24 cellular contexts compared by ENCODE assay signal in the genomic region with DNA sequence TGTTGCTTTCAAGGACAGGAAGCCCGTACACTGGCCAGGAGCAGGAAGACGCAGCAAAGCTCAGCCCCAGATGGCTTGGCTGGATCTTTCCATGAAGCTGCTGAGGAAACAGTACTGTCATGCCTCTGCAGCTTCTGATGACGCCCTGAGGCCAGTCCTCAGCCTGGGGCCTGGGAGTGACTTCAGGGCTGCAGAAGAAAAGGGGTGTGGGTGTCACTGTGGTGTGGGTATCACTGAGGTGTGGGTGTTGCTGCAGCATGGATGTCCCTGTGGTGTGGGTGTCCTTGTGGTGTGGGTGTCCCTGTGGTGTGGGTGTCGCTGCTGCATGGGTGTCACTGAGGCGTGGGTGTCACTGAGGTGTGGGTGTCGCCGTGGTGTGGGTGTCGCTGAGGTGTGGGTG. TPM values are rescaled to one million over a fixed set of nuclear protein-coding genes. Genes with fewer than 3 reads are reported as not detected.
DNase-seq lines count a peak whose midpoint lies in the region; ATAC-seq and TF ChIP-seq lines count a peak whose summit lies in the region.
"Had no signal": no experiment of that assay in that cellular context is flagged by ENCODE, and none has a peak within 500 bp of the region (broad histone marks: within the 10 kb centered on the region; RNA-seq: fewer than 3 reads in every experiment).

No MANE protein-coding gene starts in this region.

- ATAC-seq in IMR-90 (ENCODE audit: low read depth) = no peak
- peak; percentile 62 for ATAC-seq in central memory CD8-positive, alpha-beta T cell (replicated peaks; ENCODE audit: extremely low read depth, poor library complexity, severe bottlenecking)
- ATAC-seq: activated CD8-positive, alpha-beta memory T cell treated with anti-CD3 and anti-CD28 coated beads, Interleukin-2, amount 10 ng/mL, durations not matched to agents 7 days and 5 days; left cardiac atrium; PC-3; psoas muscle had no signal

- peak overlapping the region; percentile 77 for H2AK9ac ChIP-seq in IMR-90 (replicated peaks; ENCODE audit: low read depth, low read length, poor library complexity)

- POLR2A ChIA-PET in IMR-90 (lab: Charles Lee; ENCODE audit: unreplicated experiment) = no interaction called here

- TF ChIP-seq CTCF in IMR-90 (conservative IDR thresholded peaks at IDR 0.05; ENCODE audit: low read depth, low read length) (no peak), neural progenitor cell (IDR thresholded peaks at IDR 0.05) (no peak), stomach (IDR thresholded peaks at IDR 0.05) (no peak)

- no peak overlapping the region for H3K4me3 ChIP-seq in IMR-90 (ENCODE audit: insufficient read depth, low read depth, low read length)
- no peak overlapping the region for H3K4me3 ChIP-seq in neural progenitor cell
- H3K4me3 ChIP-seq in stomach = no peak overlapping the region
- H3K4me3 ChIP-seq: psoas muscle, SJCRH30, skin epidermis had no signal

- no peak overlapping the region for H3K14ac ChIP-seq in IMR-90 (replicated peaks; ENCODE audit: low read depth, low read length)

- dilution Hi-C loops in IMR-90 (cut with HindIII; ENCODE audit: low sequenced_read_pairs, unreplicated experiment) = no loop called here

- H3K4me1 Mint-ChIP-seq in central memory CD8-positive, alpha-beta T cell = peaks cover 19% of the 10 kb centered on the region
- peaks cover 44% of the 10 kb centered on the region for H3K4me1 Mint-ChIP-seq in neural progenitor cell
- H3K4me1 Mint-ChIP-seq: activated CD8-positive, alpha-beta memory T cell treated with anti-CD3 and anti-CD28 coated beads, Interleukin-2, amount 10 ng/mL, durations not matched to agents 7 days and 5 days; activated naive CD8-positive, alpha-beta T cell treated with anti-CD3 and anti-CD28 coated beads, Interleukin-2, amount 10 ng/mL, durations not matched to agents 7 days and 5 days had no signal

- peaks cover 7% of the 10 kb centered on the region for H3K4me1 ChIP-seq in IMR-90 (ENCODE audit: control insufficient read depth, insufficient read depth, low read length)
- peaks cover 18% of the 10 kb centered on the region for H3K4me1 ChIP-seq in neural progenitor cell
- peaks cover 9 to 15% (median 11%) of the 10 kb centered on the region in 4 donors for H3K4me1 ChIP-seq in stomach

- no peak for TF ChIP-seq EP300 in stomach (IDR thresholded peaks at IDR 0.05)

- no peak for TF ChIP-seq RAD21 in IMR-90 (IDR thresholded peaks at IDR 0.05; ENCODE audit: low read length)

- H3K18ac ChIP-seq in IMR-90 (ENCODE audit: low read depth, low read length) = no peak overlapping the region

- peaks cover 9% of the 10 kb centered on the region for H3F3A ChIP-seq in neural progenitor cell (ENCODE audit: low read depth)

- peaks cover 6% of the 10 kb centered on the region for H3K9me3 Mint-ChIP-seq in central memory CD8-positive, alpha-beta T cell
- peaks cover 18% of the 10 kb centered on the region for H3K9me3 Mint-ChIP-seq in neural progenitor cell
- H3K9me3 Mint-ChIP-seq: activated naive CD8-positive, alpha-beta T cell treated with anti-CD3 and anti-CD28 coated beads, Interleukin-2, amount 10 ng/mL, durations not matched to agents 7 days and 5 days; CD4-positive, alpha-beta T cell; nephron progenitor cell had no signal

- H3K79me1 ChIP-seq in IMR-90 (ENCODE audit: low read depth in 1 of 2, low read length in 2 of 2) = 0 out of 4 replicates have a peak, but pooled peaks cover 0 to 2% of the 10 kb centered on the region in 2 experiments

- no peak overlapping the region for H2BK15ac ChIP-seq in IMR-90 (ENCODE audit: low read depth, low read length)

- peak; percentile 23 for DNase-seq in activated gamma-delta T cell treated with Interleukin-2 at 50 U/mL for 16 hours
- no peak for DNase-seq in activated gamma-delta T cell (lab: John Stamatoyannopoulos, UW)
- no peak for DNase-seq in IMR-90
- peak; percentile 16 to 60 for DNase-seq in central memory CD8-positive, alpha-beta T cell (ENCODE audit: low spot score in 2 of 2)
- DNase-seq in neural progenitor cell (ENCODE audit: low spot score) = no peak
- DNase-seq in NCI-H226 = no peak
- no peak for DNase-seq in stomach
- no peak for DNase-seq in ureter (ENCODE audit: low spot score)
- DNase-seq: activated naive CD8-positive, alpha-beta T cell treated with anti-CD3 and anti-CD28 coated beads, Interleukin-2, amount 10 ng/mL, durations not matched to agents 7 days and 5 days; brain microvascular endothelial cell; CD4-positive, alpha-beta T cell; DMS79 treated with DMSO at 0.1 percent for 48 hours; KBM-7; left cardiac atrium; NCI-H1694 treated with DMSO at 0.1 percent for 48 hours; nephron progenitor cell; PC-3; psoas muscle; SJCRH30; stimulated activated CD4-positive, alpha-beta T cell treated with anti-CD3 and anti-CD28 coated beads, Interleukin-2, amount 100 ng/mL, for 48 hours had no signal

- no peak overlapping the region for H2BK20ac ChIP-seq in IMR-90 (ENCODE audit: low read depth, low read length)

- no peak overlapping the region for H2BK120ac ChIP-seq in IMR-90 (ENCODE audit: low read depth, low read length)

- intact Hi-C loops in IMR-90 (cut with micrococcal nuclease) (no loop called here), stomach (cut with DNase I; ENCODE audit: low total_unique reads) (no loop called here)

- H2AFZ ChIP-seq in IMR-90 (replicated peaks; ENCODE audit: low read length, poor library complexity) (no peak overlapping the region), neural progenitor cell (replicated peaks) (no peak overlapping the region)

- H3K27ac Mint-ChIP-seq in central memory CD8-positive, alpha-beta T cell (ENCODE audit: low read depth) = peak overlapping the region; percentile 100
- peak overlapping the region; percentile 82 for H3K27ac Mint-ChIP-seq in neural progenitor cell
- H3K27ac Mint-ChIP-seq: activated CD8-positive, alpha-beta memory T cell treated with anti-CD3 and anti-CD28 coated beads, Interleukin-2, amount 10 ng/mL, durations not matched to agents 7 days and 5 days; activated naive CD8-positive, alpha-beta T cell treated with anti-CD3 and anti-CD28 coated beads, Interleukin-2, amount 10 ng/mL, durations not matched to agents 7 days and 5 days; CD4-positive, alpha-beta T cell; nephron progenitor cell; T-helper 1 cell treated with Interleukin-12 subunit alpha and Interleukin-12 subunit beta and Interleukin-4 antibody, amounts not matched to agents 30 μg/mL and 1 μg/mL, for 36 hours had no signal

- WGBS in IMR-90 (ENCODE audit: extremely low coverage in 2 of 2, insufficient read length in 1 of 2), 2 experiments = 46% methylated on average over 2 of the region's 8 CpGs; no CpG with 5 or more reads in 1 of the 2 experiments
- 61 to 91% (median 74%) methylated on average over 7 to 8 of the region's 8 CpGs for WGBS in stomach, 5 donors

- no peak overlapping the region for H4K91ac ChIP-seq in IMR-90 (ENCODE audit: insufficient read depth, low read depth, low read length)

- H3K23ac ChIP-seq in IMR-90 (ENCODE audit: low read depth, low read length) = no peak overlapping the region

- TF ChIP-seq POLR2A in IMR-90 (IDR thresholded peaks at IDR 0.05; ENCODE audit: low read depth, low read length) (no peak), stomach (IDR thresholded peaks at IDR 0.05) (no peak)

- H3K9me1 ChIP-seq in IMR-90 (ENCODE audit: insufficient read depth, low read length) = 0 out of 2 replicates have a peak, but pooled peaks cover 3% of the 10 kb centered on the region

- H4K20me1 ChIP-seq in IMR-90 (ENCODE audit: insufficient read depth, low read length) (no peaks in the 10 kb centered on the region), neural progenitor cell (ENCODE audit: low read depth) (no peaks in the 10 kb centered on the region)

- H3K56ac ChIP-seq in IMR-90 (ENCODE audit: extremely low read depth, insufficient read depth, low read length) = no peak overlapping the region

- H3K79me2 ChIP-seq in neural progenitor cell (ENCODE audit: low read depth) = no peaks in the 10 kb centered on the region

- no TSS peak for BruUV-seq in IMR-90 (replicated peaks; lab: Mats Ljungman, UMichigan)

- no peak overlapping the region for H3K4me2 ChIP-seq in IMR-90 (ENCODE audit: low read depth, low read length)
- no peak overlapping the region for H3K4me2 ChIP-seq in neural progenitor cell

- H4K8ac ChIP-seq in IMR-90 (ENCODE audit: low read depth in 2 of 2, low read length in 2 of 2) = no peak overlapping the region

- H3K9ac ChIP-seq in IMR-90 (ENCODE audit: low read depth, low read length) (no peak overlapping the region), neural progenitor cell (no peak overlapping the region)

- H3K27me3 ChIP-seq in IMR-90 (ENCODE audit: control insufficient read depth, insufficient read depth, low read length) (no peaks in the 10 kb centered on the region), neural progenitor cell (no peaks in the 10 kb centered on the region), stomach (no peaks in the 10 kb centered on the region)
- H3K27me3 ChIP-seq: SJCRH30 had no signal

- H3K4ac ChIP-seq in IMR-90 (ENCODE audit: low read depth, low read length) = no peak overlapping the region

- CTCF ChIA-PET in IMR-90 (lab: Yijun Ruan, JAX) = no interaction called here

- in situ Hi-C loops in IMR-90 (cut with MboI; ENCODE audit: low sequenced_read_pairs) = no loop called here

- H3K4me3 Mint-ChIP-seq in central memory CD8-positive, alpha-beta T cell = peak overlapping the region; percentile 83
- no peak overlapping the region for H3K4me3 Mint-ChIP-seq in neural progenitor cell
- H3K4me3 Mint-ChIP-seq: activated CD8-positive, alpha-beta memory T cell treated with anti-CD3 and anti-CD28 coated beads, Interleukin-2, amount 10 ng/mL, durations not matched to agents 7 days and 5 days; activated naive CD8-positive, alpha-beta T cell treated with anti-CD3 and anti-CD28 coated beads, Interleukin-2, amount 10 ng/mL, durations not matched to agents 7 days and 5 days; CD4-positive, alpha-beta T cell; nephron progenitor cell; T-helper 1 cell treated with Interleukin-12 subunit alpha and Interleukin-12 subunit beta and Interleukin-4 antibody, amounts not matched to agents 30 μg/mL and 1 μg/mL, for 36 hours had no signal

- H3K9me3 ChIP-seq in IMR-90 (ENCODE audit: control insufficient read depth, insufficient read depth, low read length) = no peaks in the 10 kb centered on the region
- H3K9me3 ChIP-seq in neural progenitor cell (ENCODE audit: low read depth) = no peaks in the 10 kb centered on the region
- no peaks in the 10 kb centered on the region for H3K9me3 ChIP-seq in stomach
- H3K9me3 ChIP-seq: psoas muscle, SJCRH30 had no signal

- no peak overlapping the region for H2AK5ac ChIP-seq in IMR-90 (ENCODE audit: low read depth, low read length)

- H2BK5ac ChIP-seq in IMR-90 (ENCODE audit: low read depth, low read length, poor library complexity, severe bottlenecking) = no peak overlapping the region

- H3K36me3 ChIP-seq in IMR-90 (ENCODE audit: control insufficient read depth, insufficient read depth, low read length) = no peaks in the 10 kb centered on the region
- H3K36me3 ChIP-seq in neural progenitor cell = no peaks in the 10 kb centered on the region
- no peaks in the 10 kb centered on the region for H3K36me3 ChIP-seq in stomach
- H3K36me3 ChIP-seq: brain microvascular endothelial cell, SJCRH30 had no signal

- H4K5ac ChIP-seq in IMR-90 (ENCODE audit: low read depth, low read length) = no peak overlapping the region

- H3K27me3 Mint-ChIP-seq in central memory CD8-positive, alpha-beta T cell = peaks cover 38% of the 10 kb centered on the region
- peaks cover 12% of the 10 kb centered on the region for H3K27me3 Mint-ChIP-seq in neural progenitor cell (ENCODE audit: insufficient read depth, low read depth)

- peaks cover 29% of the 10 kb centered on the region for H3K36me3 Mint-ChIP-seq in central memory CD8-positive, alpha-beta T cell (ENCODE audit: insufficient read depth)
- peaks cover 3% of the 10 kb centered on the region for H3K36me3 Mint-ChIP-seq in neural progenitor cell
- H3K36me3 Mint-ChIP-seq: activated naive CD8-positive, alpha-beta T cell treated with anti-CD3 and anti-CD28 coated beads, Interleukin-2, amount 10 ng/mL, durations not matched to agents 7 days and 5 days had no signal

- H3K27ac ChIP-seq in IMR-90 (ENCODE audit: insufficient read depth, low read length) (no peak overlapping the region), neural progenitor cell (no peak overlapping the region), stomach (no peak overlapping the region)
- H3K27ac ChIP-seq: brain microvascular endothelial cell, HL-60, psoas muscle, SJCRH30, skin epidermis had no signal

RNA-seq across cellular contexts. Expression of gene GAS6, which starts 12.0 kb away (rescaled TPM):
- total RNA-seq in IMR-90 (2012; rRNA removed) = 212 and 220 TPM in 2 replicates
- 795 and 823 TPM in 2 replicates for polyA plus RNA-seq in IMR-90 (2012; rRNA removed)
- polyA plus RNA-seq in IMR-90 (2012; cell fraction: cytosol; rRNA removed) = 1,010 and 1,498 TPM in 2 replicates
- 1,145 and 2,216 TPM in 2 replicates for polyA plus RNA-seq in IMR-90 (2012; cell fraction: nucleus; rRNA removed; ENCODE audit: low replicate concordance)
- 12.8 and 31.7 TPM in 2 replicates for total RNA-seq in neural progenitor cell (ENCODE audit: low replicate concordance)
- 100 to 1,000 TPM in 2 of 5 donors, 10 to 100 TPM in 3; 31.4 to 409 (median 93.4) TPM for total RNA-seq in stomach
- 100 to 1,000 TPM in 1 of 3 donors, 10 to 100 TPM in 2; 34.7 to 109 (median 62.0) TPM for polyA plus RNA-seq in stomach
- 68.1 TPM for total RNA-seq in ureter

Comparison
In these comparisons a context has a peak if more than half of its experiments do, and no peak if none do; other contexts are left out.
1. DNase-seq: peak in activated gamma-delta T cell treated with Interleukin-2 at 50 U/mL for 16 hours (single experiment) and central memory CD8-positive, alpha-beta T cell (2 of 2); none in activated gamma-delta T cell (single experiment), IMR-90 (single experiment), neural progenitor cell (single experiment), NCI-H226 (single experiment), stomach (single experiment) and ureter (single experiment).